ENCODE assay signal across 8 cellular contexts in genomic region chr12:98595152-98595988, GRCh38. TPM values are rescaled to one million over a fixed set of nuclear protein-coding genes. Genes with fewer than 3 reads are reported as not detected.
DNase-seq lines count a peak whose midpoint lies in the region; ATAC-seq, FAIRE-seq and TF ChIP-seq lines count a peak whose summit lies in the region.

No MANE protein-coding gene starts in this region.

- H3K27ac Mint-ChIP-seq in progenitor cell of endocrine pancreas: peak overlapping the region; percentile 100

- TF ChIP-seq EP300 in esophagus muscularis mucosa (IDR thresholded peaks at IDR 0.05): no peak

- H3K9me3 ChIP-seq in esophagus muscularis mucosa: no peaks in the 10 kb centered on the region

- peak overlapping the region; percentile 96 for H3K4me3 Mint-ChIP-seq in progenitor cell of endocrine pancreas (ENCODE audit: low read depth)

- H3K27me3 ChIP-seq in esophagus muscularis mucosa: no peaks in the 10 kb centered on the region

- H3K4me3 ChIP-seq in esophagus muscularis mucosa: peak overlapping the region; percentile 71 to 92 (median 84)

- no peaks in the 10 kb centered on the region for H3K9me3 Mint-ChIP-seq in progenitor cell of endocrine pancreas (ENCODE audit: low read depth)

- peak overlapping the region; percentile 94 to 99 (median 96) for H3K27ac ChIP-seq in esophagus muscularis mucosa (replicated peaks in 1 of 4)

- FAIRE-seq in H54 (lab: Jason Lieb, UNC): peak; percentile 62

- ATAC-seq in SK-N-SH treated with all-trans-retinoic acid at 6 μM for 48 hours (peak; percentile 18), GM18520 (IDR thresholded peaks at IDR 0.05; ENCODE audit: unreplicated experiment) (no peak)

- TF ChIP-seq POLR2A in H54 (IDR thresholded peaks at IDR 0.05; ENCODE audit: low read depth, low read length) (no peak), esophagus muscularis mucosa (IDR thresholded peaks at IDR 0.05; ENCODE audit: low read depth) (no peak)

- no peak for DNase-seq in H54 (ENCODE audit: insufficient read length, low spot score)
- DNase-seq in esophagus muscularis mucosa (ENCODE audit: extremely low spot score): no peak
- DNase-seq in progenitor cell of endocrine pancreas (ENCODE audit: low spot score, unreplicated experiment): no peak
- DNase-seq in NCI-H1694 (lab: John Stamatoyannopoulos, UW): no peak
- no peak for DNase-seq in NCI-H1436 treated with DMSO at 0.1 percent for 48 hours (lab: John Stamatoyannopoulos, UW)
- DNase-seq in HuH-7.5 (ENCODE audit: low spot score): no peak

- TF ChIP-seq CTCF in esophagus muscularis mucosa (IDR thresholded peaks at IDR 0.05) (no peak), progenitor cell of endocrine pancreas (IDR thresholded peaks at IDR 0.05; ENCODE audit: unreplicated experiment) (no peak)

- WGBS in esophagus muscularis mucosa: 28% methylated on average over 5 of the region's 5 CpGs

- H3K4me1 ChIP-seq in esophagus muscularis mucosa: peaks cover 28 to 39% (median 37%) of the 10 kb centered on the region in 4 donors

- peaks cover 13% of the 10 kb centered on the region for H3K36me3 Mint-ChIP-seq in progenitor cell of endocrine pancreas (ENCODE audit: insufficient read depth)

- peaks cover 25 to 51% (median 33%) of the 10 kb centered on the region in 4 donors for H3K36me3 ChIP-seq in esophagus muscularis mucosa

- no peaks in the 10 kb centered on the region for H3K27me3 Mint-ChIP-seq in progenitor cell of endocrine pancreas

- peaks cover 18% of the 10 kb centered on the region for H3K4me1 Mint-ChIP-seq in progenitor cell of endocrine pancreas (ENCODE audit: low read depth)

- intact Hi-C loops in esophagus muscularis mucosa (cut with DNase I): no loop called here

TF ChIP-seq in SK-N-SH treated with all-trans-retinoic acid at 6 μM for 48 hours, 23 proteins besides CTCF, POLR2A, EP300 and RAD21:
- TF ChIP-seq ISL1 (CRISPR knock-in tag; IDR thresholded peaks at IDR 0.05) (peak; percentile 71), POU6F1 (CRISPR knock-in tag; IDR thresholded peaks at IDR 0.05; ENCODE audit: borderline replicate concordance, low read depth) (no peak), SNAI2 (CRISPR knock-in tag; IDR thresholded peaks at IDR 0.05) (no peak)

RNA-seq across cellular contexts. Expression of gene SLC25A3, which starts 1.9 kb away (rescaled TPM):
- total RNA-seq in esophagus muscularis mucosa: 100 to 1,000 TPM; 505 to 652 (median 520) TPM
- 530 and 561 TPM in 2 replicates for total RNA-seq in progenitor cell of endocrine pancreas

RNA-seq across cellular contexts. Expression of gene IKBIP, which starts 49.2 kb away (rescaled TPM):
- total RNA-seq in esophagus muscularis mucosa: 10 to 100 TPM in 2 of 4 donors, 1 to 10 TPM in 2; 4.2 to 14.0 (median 10.2) TPM
- 10.8 and 11.4 TPM in 2 replicates for total RNA-seq in progenitor cell of endocrine pancreas

RNA-seq across cellular contexts. Expression of gene APAF1, which starts 49.7 kb away (rescaled TPM):
- total RNA-seq in esophagus muscularis mucosa: 10 to 100 TPM in 2 of 4 donors, 1 to 10 TPM in 2; 9.1 to 10.9 (median 10.0) TPM
- 26.3 and 30.9 TPM in 2 replicates for total RNA-seq in progenitor cell of endocrine pancreas
